14 cellular contexts compared by ENCODE assay signal in genomic region chr2:94895273-94895672, GRCh38. TPM values are rescaled to one million over a fixed set of nuclear protein-coding genes. Genes with fewer than 3 reads are reported as not detected.
"Had no signal": no experiment of that assay in that cellular context is flagged by ENCODE, and none has a peak within 500 bp of the region (broad histone marks: within the 10 kb centered on the region; RNA-seq: fewer than 3 reads in every experiment).

No MANE protein-coding gene starts in this region.

RNA-seq across cellular contexts. Expression of gene TEKT4, which starts 24.0 kb away (rescaled TPM):
- total RNA-seq: activated CD4-positive, alpha-beta memory T cell treated with anti-CD3 and anti-CD28 coated beads, Interleukin-2, amount 10 ng/mL, durations not matched to agents 7 days and 5 days; activated CD4-positive, alpha-beta T cell treated with anti-CD3 and anti-CD28 coated beads, Interleukin-2, amount 10 ng/mL, durations not matched to agents 7 days and 5 days; activated naive CD4-positive, alpha-beta T cell treated with anti-CD3 and anti-CD28 coated beads, Interleukin-2, amount 50 U/mL, for 72 hours; activated naive CD8-positive, alpha-beta T cell treated with anti-CD3 and anti-CD28 coated beads, Interleukin-2, amount 10 ng/mL, durations not matched to agents 7 days and 5 days; activated T-cell treated with anti-CD3 and anti-CD28 coated beads, Interleukin-2, amount 50 U/mL, for 72 hours; ascending aorta; breast epithelium; endodermal cell; esophagus squamous epithelium; fibroblast of lung; fibroblast of villous mesenchyme; gastrocnemius medialis; WTC11 had no signal
- polyA plus RNA-seq: fibroblast of lung, heart left ventricle had no signal
